ENCODE assay signal across 10 cellular contexts in genomic region chr6:11025911-11026635, GRCh38. TPM values are rescaled to one million over a fixed set of nuclear protein-coding genes. Genes with fewer than 3 reads are reported as not detected.
A peak's percentile ranks its signal among the peaks of the same experiment; 100 is the strongest.
DNase-seq lines count a peak whose midpoint lies in the region; ATAC-seq, FAIRE-seq and TF ChIP-seq lines count a peak whose summit lies in the region.
"Had no signal": no experiment of that assay in that cellular context is flagged by ENCODE, and none has a peak within 500 bp of the region (broad histone marks: within the 10 kb centered on the region; RNA-seq: fewer than 3 reads in every experiment).

No MANE protein-coding gene starts in this region.

- H3K27me3 Mint-ChIP-seq in naive thymus-derived CD4-positive, alpha-beta T cell = peaks cover 28 to 68% (median 40%) of the 10 kb centered on the region in 5 donors

- no peak overlapping the region; the same call in 1 of the 2 replicates for H3K23ac ChIP-seq in IMR-90 (ENCODE audit: low read depth, low read length)

- H3K14ac ChIP-seq in IMR-90 (replicated peaks; ENCODE audit: low read depth, low read length) = no peak overlapping the region

- no peak overlapping the region for H2AK9ac ChIP-seq in IMR-90 (replicated peaks; ENCODE audit: low read depth, low read length, poor library complexity)

- H3K27me3 ChIP-seq in IMR-90 (ENCODE audit: control insufficient read depth, insufficient read depth, low read length) = no peaks in the 10 kb centered on the region
- no peaks in the 10 kb centered on the region for H3K27me3 ChIP-seq in hepatocyte
- no peaks in the 10 kb centered on the region for H3K27me3 ChIP-seq in naive thymus-derived CD4-positive, alpha-beta T cell (ENCODE audit: control insufficient read depth in 2 of 2, insufficient read depth in 2 of 2, low read length in 2 of 2)

- H4K91ac ChIP-seq in IMR-90 (ENCODE audit: insufficient read depth, low read depth, low read length) = peak overlapping the region; percentile 59; the same call in 1 of the 2 replicates

- TF ChIP-seq POLR2A in H54 (IDR thresholded peaks at IDR 0.05; ENCODE audit: low read depth, low read length) (no peak), IMR-90 (IDR thresholded peaks at IDR 0.05; ENCODE audit: low read depth, low read length) (no peak)

- DNase-seq in H54 (ENCODE audit: insufficient read length, low spot score) = no peak
- DNase-seq in IMR-90 = no peak
- peak; percentile 7 for DNase-seq in hepatocyte (ENCODE audit: low spot score)
- DNase-seq in naive thymus-derived CD4-positive, alpha-beta T cell = no peak
- no peak for DNase-seq in activated T-cell treated with anti-CD3 and anti-CD28 coated beads, Interleukin-2, amount 50 U/mL, for 48 hours
- DNase-seq in DMS79 treated with DMSO at 0.1 percent for 48 hours (lab: John Stamatoyannopoulos, UW) = no peak
- no peak for DNase-seq in SHP77 (lab: John Stamatoyannopoulos, UW)

- intact Hi-C loops in IMR-90 (cut with micrococcal nuclease) = no loop called here
- intact Hi-C loops in naive thymus-derived CD4-positive, alpha-beta T cell (cut with micrococcal nuclease) = no loop called here

- POLR2A ChIA-PET in IMR-90 (lab: Charles Lee; ENCODE audit: unreplicated experiment) = no interaction called here
- POLR2A ChIA-PET in naive thymus-derived CD4-positive, alpha-beta T cell (lab: Charles Lee) = no interaction called here

- FAIRE-seq in H54 (lab: Jason Lieb, UNC) = peak; percentile 92

- TF ChIP-seq CTCF in IMR-90 (conservative IDR thresholded peaks at IDR 0.05; ENCODE audit: low read depth, low read length) (no peak), hepatocyte (IDR thresholded peaks at IDR 0.05; ENCODE audit: poor library complexity) (no peak)

- H3K4me1 Mint-ChIP-seq in naive thymus-derived CD4-positive, alpha-beta T cell = no peaks in the 10 kb centered on the region
- H3K4me1 Mint-ChIP-seq: central memory CD8-positive, alpha-beta T cell had no signal

- dilution Hi-C loops in IMR-90 (cut with HindIII; ENCODE audit: low sequenced_read_pairs, unreplicated experiment) = no loop called here

- no peak overlapping the region for H2BK120ac ChIP-seq in IMR-90 (ENCODE audit: low read depth, low read length)

- H3K4me3 ChIP-seq in IMR-90 (ENCODE audit: insufficient read depth, low read depth, low read length) (no peak overlapping the region), hepatocyte (no peak overlapping the region)
- H3K4me3 ChIP-seq in naive thymus-derived CD4-positive, alpha-beta T cell (ENCODE audit: low read length) = no peak overlapping the region

- no peak for TF ChIP-seq RAD21 in IMR-90 (IDR thresholded peaks at IDR 0.05; ENCODE audit: low read length)

- H3K4me2 ChIP-seq in IMR-90 (ENCODE audit: low read depth, low read length) = no peak overlapping the region
- peak overlapping the region; percentile 17 for H3K4me2 ChIP-seq in hepatocyte

- H4K20me1 ChIP-seq in IMR-90 (ENCODE audit: insufficient read depth, low read length) (no peaks in the 10 kb centered on the region), hepatocyte (ENCODE audit: insufficient read depth, poor library complexity, severe bottlenecking) (no peaks in the 10 kb centered on the region)

- CTCF ChIA-PET in IMR-90 (lab: Yijun Ruan, JAX) = interaction anchor here (1.3 kb wide), 1 partner anchor 71 kb away, joined by 3 read pairs; no protein-coding TSS in a partner anchor
- CTCF ChIA-PET in naive thymus-derived CD4-positive, alpha-beta T cell (lab: Charles Lee) = no interaction called here

- no peak overlapping the region for H3K56ac ChIP-seq in IMR-90 (ENCODE audit: extremely low read depth, insufficient read depth, low read length)

- no peaks in the 10 kb centered on the region; a peak in 1 of 4 replicates for H3K79me1 ChIP-seq in IMR-90 (ENCODE audit: low read depth in 1 of 2, low read length in 2 of 2)

- no peak overlapping the region for H3K27ac Mint-ChIP-seq in naive thymus-derived CD4-positive, alpha-beta T cell

- no peak overlapping the region for H3K18ac ChIP-seq in IMR-90 (ENCODE audit: low read depth, low read length)

- BruUV-seq in IMR-90 (replicated peaks; lab: Mats Ljungman, UMichigan) = no TSS peak

- no peaks in the 10 kb centered on the region for H3K9me3 Mint-ChIP-seq in naive thymus-derived CD4-positive, alpha-beta T cell
- H3K9me3 Mint-ChIP-seq: central memory CD8-positive, alpha-beta T cell had no signal

- H3K36me3 ChIP-seq in IMR-90 (ENCODE audit: control insufficient read depth, insufficient read depth, low read length) (no peaks in the 10 kb centered on the region), hepatocyte (replicated peaks; ENCODE audit: insufficient read depth, low read depth) (no peaks in the 10 kb centered on the region)
- H3K36me3 ChIP-seq in naive thymus-derived CD4-positive, alpha-beta T cell (ENCODE audit: control insufficient read depth in 2 of 3, insufficient read depth in 3 of 3, low read length in 3 of 3) = no peaks in the 10 kb centered on the region

- no peak overlapping the region for H2AK5ac ChIP-seq in IMR-90 (ENCODE audit: low read depth, low read length)

- 53% methylated on average over 2 of the region's 10 CpGs; no CpG with 5 or more reads in 1 of the 2 experiments for WGBS in IMR-90 (ENCODE audit: extremely low coverage in 2 of 2, insufficient read length in 1 of 2), 2 experiments
- WGBS in hepatocyte (ENCODE audit: low lambda C conversion rate, missing lambda C conversion rate) = 33% methylated on average over 10 of the region's 10 CpGs

- no peak overlapping the region for H3K27ac ChIP-seq in IMR-90 (ENCODE audit: insufficient read depth, low read length)
- H3K27ac ChIP-seq in hepatocyte = no peak overlapping the region
- no peak overlapping the region for H3K27ac ChIP-seq in naive thymus-derived CD4-positive, alpha-beta T cell (ENCODE audit: low read depth, low read length)

- H3K9ac ChIP-seq in IMR-90 (ENCODE audit: low read depth, low read length) = no peak overlapping the region

- peak overlapping the region in 1 of 2 experiments; percentile 14; a peak in 1 of 4 replicates for H4K8ac ChIP-seq in IMR-90 (ENCODE audit: low read depth in 2 of 2, low read length in 2 of 2)

- ATAC-seq in GM18520 (IDR thresholded peaks at IDR 0.05; ENCODE audit: unreplicated experiment) = peak; percentile 83
- ATAC-seq in IMR-90 (ENCODE audit: low read depth) = no peak; the same call in 1 of the 2 replicates
- ATAC-seq in naive thymus-derived CD4-positive, alpha-beta T cell = no peak
- ATAC-seq: sciatic nerve had no signal

- H3K4me1 ChIP-seq in IMR-90 (ENCODE audit: control insufficient read depth, insufficient read depth, low read length) (peaks cover 1% of the 10 kb centered on the region; the same call in 1 of the 2 replicates), hepatocyte (ENCODE audit: insufficient read depth) (peaks cover 10% of the 10 kb centered on the region)
- no peaks in the 10 kb centered on the region for H3K4me1 ChIP-seq in naive thymus-derived CD4-positive, alpha-beta T cell (ENCODE audit: control insufficient read depth in 2 of 2, insufficient read depth in 2 of 2, low read length in 2 of 2)

- H3K4ac ChIP-seq in IMR-90 (ENCODE audit: low read depth, low read length) = no peak overlapping the region

- H4K5ac ChIP-seq in IMR-90 (ENCODE audit: low read depth, low read length) = no peak overlapping the region

- no peak overlapping the region for H3K4me3 Mint-ChIP-seq in naive thymus-derived CD4-positive, alpha-beta T cell
- H3K4me3 Mint-ChIP-seq: central memory CD8-positive, alpha-beta T cell had no signal

- in situ Hi-C loops in IMR-90 (cut with MboI; ENCODE audit: low sequenced_read_pairs) = no loop called here

- no peaks in the 10 kb centered on the region for H3K36me3 Mint-ChIP-seq in naive thymus-derived CD4-positive, alpha-beta T cell

- H2AFZ ChIP-seq in IMR-90 (replicated peaks; ENCODE audit: low read length, poor library complexity) (peak overlapping the region; percentile 53), hepatocyte (no peak overlapping the region)

- no peak overlapping the region for H2BK5ac ChIP-seq in IMR-90 (ENCODE audit: low read depth, low read length, poor library complexity, severe bottlenecking)

- H3K9me3 ChIP-seq in IMR-90 (ENCODE audit: control insufficient read depth, insufficient read depth, low read length) (no peaks in the 10 kb centered on the region), hepatocyte (ENCODE audit: low read depth) (no peaks in the 10 kb centered on the region)
- no peaks in the 10 kb centered on the region for H3K9me3 ChIP-seq in naive thymus-derived CD4-positive, alpha-beta T cell (ENCODE audit: control insufficient read depth in 2 of 3, low read length in 3 of 3)

- H3K9me1 ChIP-seq in IMR-90 (ENCODE audit: insufficient read depth, low read length) = no peaks in the 10 kb centered on the region; the same call in 1 of the 2 replicates

- no peak overlapping the region; the same call in 2 of the 3 replicates for H2BK15ac ChIP-seq in IMR-90 (ENCODE audit: low read depth, low read length)

- no peaks in the 10 kb centered on the region for H3K9me2 ChIP-seq in hepatocyte (replicated peaks; ENCODE audit: insufficient read depth)

- peaks cover 12% of the 10 kb centered on the region for H3K79me2 ChIP-seq in hepatocyte

- H2BK20ac ChIP-seq in IMR-90 (ENCODE audit: low read depth, low read length) = peak overlapping the region; percentile 41; the same call in 1 of the 2 replicates

TF ChIP-seq in IMR-90, 13 proteins besides CTCF, POLR2A, EP300 and RAD21:
- no peak for TF ChIP-seq ELK1 (IDR thresholded peaks at IDR 0.05; ENCODE audit: borderline replicate concordance, low read depth, low read length)

RNA-seq across cellular contexts. Expression of gene ELOVL2, which starts 18.0 kb away (rescaled TPM):
- total RNA-seq in IMR-90 (2012; rRNA removed) (7.9 and 10.6 TPM in 2 replicates), hepatocyte (20.8 and 24.8 TPM in 2 replicates)
- polyA plus RNA-seq in IMR-90 (2012; rRNA removed) (5.2 and 6.3 TPM in 2 replicates), hepatocyte (13.6 and 13.9 TPM in 2 replicates)
- 1.6 and 1.7 TPM in 2 replicates for polyA plus RNA-seq in IMR-90 (2012; cell fraction: cytosol; rRNA removed)
- polyA plus RNA-seq in IMR-90 (2012; cell fraction: nucleus; rRNA removed; ENCODE audit: low replicate concordance) = 1.0 and 9.0 TPM in 2 replicates
- total RNA-seq in naive thymus-derived CD4-positive, alpha-beta T cell = not detected
- not detected for polyA plus RNA-seq in naive thymus-derived CD4-positive, alpha-beta T cell
